Comparison of ENCODE assay signal across 25 cellular contexts in the genomic region with DNA sequence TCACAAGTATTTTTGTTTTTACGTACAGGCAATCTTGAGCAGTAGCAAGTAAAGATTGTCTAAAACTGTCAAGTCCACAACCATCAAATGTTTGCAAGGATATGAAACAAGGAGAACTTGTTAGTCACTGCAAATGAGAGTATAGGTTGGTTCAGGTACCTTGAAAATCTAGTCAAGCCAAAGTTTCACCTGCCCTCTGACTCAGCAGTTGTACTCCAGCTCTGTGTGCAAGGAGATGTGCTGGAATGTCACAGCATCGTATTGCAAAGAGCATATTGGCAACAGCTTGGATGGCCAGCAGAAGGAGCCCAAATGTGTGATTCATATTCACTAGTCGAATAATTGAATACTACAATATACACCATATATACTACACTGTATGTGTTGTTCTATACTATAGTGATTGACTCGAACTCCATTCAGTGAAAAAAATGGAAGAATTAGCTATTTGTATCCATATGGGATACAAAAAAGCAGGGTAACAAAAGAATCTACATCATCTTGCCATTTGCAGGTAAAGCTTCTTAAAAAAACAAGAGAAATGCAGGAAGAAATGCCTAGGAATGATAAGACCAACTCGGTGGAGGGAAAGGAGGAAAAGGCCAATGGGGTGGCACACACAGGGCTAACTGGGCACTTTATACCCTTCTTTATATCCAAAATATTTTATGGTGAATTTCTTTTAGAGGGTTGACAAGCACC. TPM values are rescaled to one million over a fixed set of nuclear protein-coding genes. Genes with fewer than 3 reads are reported as not detected.
A peak's percentile ranks its signal among the peaks of the same experiment; 100 is the strongest.
DNase-seq lines count a peak whose midpoint lies in the region; ATAC-seq and TF ChIP-seq lines count a peak whose summit lies in the region.
"Had no signal": no experiment of that assay in that cellular context is flagged by ENCODE, and none has a peak within 500 bp of the region (broad histone marks: within the 10 kb centered on the region; RNA-seq: fewer than 3 reads in every experiment).

No MANE protein-coding gene starts in this region.

- POLR2A ChIA-PET in WTC11 (lab: Charles Lee), result no interaction called here

- in situ Hi-C loops in gastrocnemius medialis (cut with MboI; ENCODE audit: low sequenced_read_pairs in 4 of 4), result no loop called here

- no peak overlapping the region for H3K4me3 Mint-ChIP-seq in activated naive CD4-positive, alpha-beta T cell treated with anti-CD3 and anti-CD28 coated beads, Interleukin-2, amount 10 ng/mL, durations not matched to agents 7 days and 5 days
- H3K4me3 Mint-ChIP-seq in WTC11, result no peak overlapping the region
- H3K4me3 Mint-ChIP-seq: B cell; dendritic cell treated with granulocyte-macrophage colony-stimulating factor and Interleukin-4, amounts not matched to agents 40 ng/mL and 50 ng/mL, for 4 days; naive B cell; stimulated activated naive B cell treated with anti-CD40 and anti-IgM and Interleukin-4, amounts not matched to agents 10 μg/mL and 1 μg/mL and 100 μg/mL, for 72 hours had no signal

- peak overlapping the region; percentile 12 for H3K27ac Mint-ChIP-seq in activated naive CD4-positive, alpha-beta T cell treated with anti-CD3 and anti-CD28 coated beads, Interleukin-2, amount 10 ng/mL, durations not matched to agents 7 days and 5 days
- H3K27ac Mint-ChIP-seq in WTC11, result peak overlapping the region; percentile 87; the same call in 1 of the 2 replicates
- H3K27ac Mint-ChIP-seq: B cell; dendritic cell treated with granulocyte-macrophage colony-stimulating factor and Interleukin-4, amounts not matched to agents 40 ng/mL and 50 ng/mL, for 4 days; naive B cell; stimulated activated naive B cell treated with anti-CD40 and anti-IgM and Interleukin-4, amounts not matched to agents 10 μg/mL and 1 μg/mL and 100 μg/mL, for 72 hours had no signal

- no peak for TF ChIP-seq POLR2A in gastrocnemius medialis (IDR thresholded peaks at IDR 0.05)

- H3K4me1 Mint-ChIP-seq in activated naive CD4-positive, alpha-beta T cell treated with anti-CD3 and anti-CD28 coated beads, Interleukin-2, amount 10 ng/mL, durations not matched to agents 7 days and 5 days, result no peaks in the 10 kb centered on the region
- peaks cover 24% of the 10 kb centered on the region for H3K4me1 Mint-ChIP-seq in WTC11
- H3K4me1 Mint-ChIP-seq: B cell had no signal

- H3K4me3 ChIP-seq in gastrocnemius medialis, result no peak overlapping the region
- H3K4me3 ChIP-seq: cardiac muscle cell, heart right ventricle, uterus had no signal

- intact Hi-C loops in gastrocnemius medialis (cut with DNase I; ENCODE audit: low total_unique reads), result no loop called here

- H3K27me3 Mint-ChIP-seq in activated naive CD4-positive, alpha-beta T cell treated with anti-CD3 and anti-CD28 coated beads, Interleukin-2, amount 10 ng/mL, durations not matched to agents 7 days and 5 days, result no peaks in the 10 kb centered on the region
- no peaks in the 10 kb centered on the region for H3K27me3 Mint-ChIP-seq in WTC11 (ENCODE audit: low read depth)
- H3K27me3 Mint-ChIP-seq: B cell; dendritic cell treated with granulocyte-macrophage colony-stimulating factor and Interleukin-4, amounts not matched to agents 40 ng/mL and 50 ng/mL, for 4 days; naive B cell; stimulated activated naive B cell treated with anti-CD40 and anti-IgM and Interleukin-4, amounts not matched to agents 10 μg/mL and 1 μg/mL and 100 μg/mL, for 72 hours had no signal

- H3K4me1 ChIP-seq in gastrocnemius medialis, result peaks cover 34 to 59% of the 10 kb centered on the region in 2 donors
- H3K4me1 ChIP-seq: uterus had no signal

- no peaks in the 10 kb centered on the region for H3K9me3 Mint-ChIP-seq in activated naive CD4-positive, alpha-beta T cell treated with anti-CD3 and anti-CD28 coated beads, Interleukin-2, amount 10 ng/mL, durations not matched to agents 7 days and 5 days
- H3K9me3 Mint-ChIP-seq in WTC11, result no peaks in the 10 kb centered on the region
- H3K9me3 Mint-ChIP-seq: dendritic cell treated with granulocyte-macrophage colony-stimulating factor and Interleukin-4, amounts not matched to agents 40 ng/mL and 50 ng/mL, for 4 days; naive B cell; stimulated activated naive B cell treated with anti-CD40 and anti-IgM and Interleukin-4, amounts not matched to agents 10 μg/mL and 1 μg/mL and 100 μg/mL, for 72 hours had no signal

- peaks cover 0 to 81% of the 10 kb centered on the region in 2 donors for H3K36me3 ChIP-seq in gastrocnemius medialis
- H3K36me3 ChIP-seq: uterus had no signal

- DNase-seq in activated naive CD4-positive, alpha-beta T cell treated with anti-CD3 and anti-CD28 coated beads, Interleukin-2, amount 10 ng/mL, durations not matched to agents 7 days and 5 days, result no peak
- no peak for DNase-seq in activated naive CD4-positive, alpha-beta T cell (lab: John Stamatoyannopoulos, UW)
- DNase-seq in WTC11 (ENCODE audit: low spot score), result no peak
- peak; percentile 32 to 48 for DNase-seq in gastrocnemius medialis
- DNase-seq in foreskin melanocyte, result no peak
- DNase-seq in substantia nigra (lab: John Stamatoyannopoulos, UW), result no peak
- DNase-seq: activated CD4-positive, alpha-beta T cell treated with anti-CD3 and anti-CD28 coated beads, Interleukin-2, amount 50 U/mL, for 48 hours; DMS53; GF-D8; heart right ventricle; left colon; naive B cell; NCI-H1092 treated with DMSO at 0.1 percent for 48 hours; NCI-H2029; NCI-H226; NCI-H82; occipital lobe; stimulated activated CD4-positive, alpha-beta T cell treated with anti-CD3 and anti-CD28 coated beads, Interleukin-4, amount 100 ng/mL, for 24 hours; stimulated activated naive B cell treated with anti-CD40 and anti-IgM and Interleukin-4, amounts not matched to agents 10 μg/mL and 1 μg/mL and 100 μg/mL, for 72 hours; uterus had no signal

- CTCF ChIA-PET in activated naive CD4-positive, alpha-beta T cell treated with anti-CD3 and anti-CD28 coated beads, Interleukin-2, amount 10 ng/mL, durations not matched to agents 7 days and 5 days (lab: Charles Lee), result interaction anchor here (0.6 kb wide), 1 partner anchor 567 kb away, joined by 3 read pairs; no protein-coding TSS in a partner anchor
- CTCF ChIA-PET in WTC11 (lab: Charles Lee), result no interaction called here

- peaks cover 36% of the 10 kb centered on the region for H3K36me3 Mint-ChIP-seq in activated naive CD4-positive, alpha-beta T cell treated with anti-CD3 and anti-CD28 coated beads, Interleukin-2, amount 10 ng/mL, durations not matched to agents 7 days and 5 days
- peaks cover 29% of the 10 kb centered on the region for H3K36me3 Mint-ChIP-seq in WTC11

- no peak for TF ChIP-seq CTCF in WTC11 (IDR thresholded peaks at IDR 0.05)
- TF ChIP-seq CTCF in gastrocnemius medialis (IDR thresholded peaks at IDR 0.05 in 4 of 5, conservative IDR thresholded peaks at IDR 0.05 in 1 of 5), result no peak

- ATAC-seq in WTC11 (no peak), esophagus mucosa (peak; percentile 75), gastrocnemius medialis (peak; percentile 81 to 90), HG03139 (IDR thresholded peaks at IDR 0.05; ENCODE audit: unreplicated experiment) (no peak)
- ATAC-seq: left colon; stimulated activated naive B cell treated with anti-CD40 and anti-IgM and Interleukin-4, amounts not matched to agents 10 μg/mL and 1 μg/mL and 100 μg/mL, for 72 hours had no signal

- H3K9me3 ChIP-seq in gastrocnemius medialis, result no peaks in the 10 kb centered on the region
- H3K9me3 ChIP-seq: heart right ventricle, uterus had no signal

- H3K27me3 ChIP-seq in gastrocnemius medialis, result no peaks in the 10 kb centered on the region
- H3K27me3 ChIP-seq: cardiac muscle cell, heart right ventricle, uterus had no signal

- H3K27ac ChIP-seq in gastrocnemius medialis (peak overlapping the region; percentile 31 to 72 (median 52)), substantia nigra (ENCODE audit: low read depth, low read length, poor library complexity, severe bottlenecking) (no peak overlapping the region)
- H3K27ac ChIP-seq: cardiac muscle cell, heart right ventricle, uterus had no signal

TF ChIP-seq in WTC11, 78 proteins besides CTCF, POLR2A, EP300 and RAD21 (continues in another document):
- no peak for TF ChIP-seq GTF2I (CRISPR knock-in tag; conservative IDR thresholded peaks at IDR 0.05)
- TF ChIP-seq, protein P1, sequence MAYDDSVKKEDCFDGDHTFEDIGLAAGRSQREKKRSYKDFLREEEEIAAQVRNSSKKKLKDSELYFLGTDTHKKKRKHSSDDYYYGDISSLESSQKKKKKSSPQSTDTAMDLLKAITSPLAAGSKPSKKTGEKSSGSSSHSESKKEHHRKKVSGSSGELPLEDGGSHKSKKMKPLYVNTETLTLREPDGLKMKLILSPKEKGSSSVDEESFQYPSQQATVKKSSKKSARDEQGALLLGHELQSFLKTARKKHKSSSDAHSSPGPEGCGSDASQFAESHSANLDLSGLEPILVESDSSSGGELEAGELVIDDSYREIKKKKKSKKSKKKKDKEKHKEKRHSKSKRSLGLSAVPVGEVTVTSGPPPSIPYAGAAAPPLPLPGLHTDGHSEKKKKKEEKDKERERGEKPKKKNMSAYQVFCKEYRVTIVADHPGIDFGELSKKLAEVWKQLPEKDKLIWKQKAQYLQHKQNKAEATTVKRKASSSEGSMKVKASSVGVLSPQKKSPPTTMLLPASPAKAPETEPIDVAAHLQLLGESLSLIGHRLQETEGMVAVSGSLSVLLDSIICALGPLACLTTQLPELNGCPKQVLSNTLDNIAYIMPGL (CRISPR knock-in tag; IDR thresholded peaks at IDR 0.05), result no peak
- no peak for TF ChIP-seq ZNF425 (CRISPR knock-in tag; conservative IDR thresholded peaks at IDR 0.05)

RNA-seq across cellular contexts. Expression of gene EID3, which starts 44.0 kb away (rescaled TPM):
- total RNA-seq in WTC11 (2021) (2.0 to 3.2 TPM (median 2.5 TPM) in 3 replicates), esophagus mucosa (0.76 TPM), gastrocnemius medialis (1 to 10 TPM in 2 of 4 donors, under 1 TPM in 2; 0.51 to 3.4 (median 1.00) TPM)

Comparison
In these comparisons a context has a peak if more than half of its experiments do, and no peak if none do; other contexts are left out.
1. DNase-seq: peak in gastrocnemius medialis (2 of 2); none in activated naive CD4-positive, alpha-beta T cell treated with anti-CD3 and anti-CD28 coated beads, Interleukin-2, amount 10 ng/mL, durations not matched to agents 7 days and 5 days (single experiment), activated naive CD4-positive, alpha-beta T cell (0 of 4), WTC11 (single experiment), foreskin melanocyte (single experiment) and substantia nigra (0 of 49).
2. ATAC-seq: peak in esophagus mucosa (single experiment) and gastrocnemius medialis (2 of 2); none in WTC11 (single experiment) and HG03139 (single experiment).